8 cellular contexts compared by ENCODE assay signal in the genomic region with DNA sequence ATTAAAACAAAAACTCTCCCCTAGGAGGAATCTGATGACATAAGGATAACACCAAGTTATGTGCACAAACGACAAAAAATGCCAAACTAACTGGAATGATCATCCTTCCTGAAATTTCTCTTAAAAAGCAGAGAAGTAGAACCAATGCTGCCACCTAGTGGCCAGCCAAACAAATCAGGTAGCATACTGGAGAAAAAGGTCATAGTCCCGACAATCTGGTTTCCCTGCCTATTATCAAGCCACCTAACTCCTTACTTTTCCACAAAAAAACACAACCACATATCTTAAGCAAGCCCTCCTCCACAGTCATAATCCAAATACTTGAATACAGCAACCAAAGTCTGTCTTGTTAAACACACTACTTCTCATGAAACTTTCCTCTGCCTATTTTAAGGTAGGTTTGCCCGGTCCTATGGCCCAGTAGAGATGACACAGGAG. TPM values are rescaled to one million over a fixed set of nuclear protein-coding genes. Genes with fewer than 3 reads are reported as not detected.
DNase-seq lines count a peak whose midpoint lies in the region; ATAC-seq and TF ChIP-seq lines count a peak whose summit lies in the region.

No MANE protein-coding gene starts in this region.

- H3K4me1 Mint-ChIP-seq in immature natural killer cell = peaks cover 18 to 34% of the 10 kb centered on the region in 2 donors

- H3K4me3 Mint-ChIP-seq in immature natural killer cell = no peak overlapping the region

- H3K27ac Mint-ChIP-seq in immature natural killer cell = peak overlapping the region in 5 of 6 donors; percentile 4 to 74 (median 7)

- no peak for ATAC-seq in GM19395 (IDR thresholded peaks at IDR 0.05; ENCODE audit: unreplicated experiment)
- ATAC-seq in GM18517 (IDR thresholded peaks at IDR 0.05; ENCODE audit: unreplicated experiment) = no peak

- no peak overlapping the region for H3K4me3 ChIP-seq in astrocyte of the spinal cord (ENCODE audit: low read depth, low read length)

- H3K9me3 Mint-ChIP-seq in immature natural killer cell = no peaks in the 10 kb centered on the region

- TF ChIP-seq CTCF in astrocyte of the spinal cord (IDR thresholded peaks at IDR 0.05; ENCODE audit: low read depth, low read length) = peak; percentile 84

- in situ Hi-C loops in astrocyte of the spinal cord (cut with HindIII; ENCODE audit: low sequenced_read_pairs) = no loop called here

- peaks cover 1 to 4% (median 2%) of the 10 kb centered on the region in 3 donors for H3K27me3 Mint-ChIP-seq in immature natural killer cell (ENCODE audit: low read depth in 3 of 3)

- DNase-seq in GM04504 (ENCODE audit: low read depth) = peak; percentile 55
- DNase-seq in NCI-H146 (lab: John Stamatoyannopoulos, UW) = peak; percentile 84
- peak; percentile 26 for DNase-seq in T-helper 22 cell (ENCODE audit: low read depth)
- peak; percentile 83 for DNase-seq in astrocyte of the spinal cord (ENCODE audit: low read depth, low spot score)
- DNase-seq in immature natural killer cell = peak; percentile 50 to 57 (median 54)
- peak; percentile 72 for DNase-seq in stimulated activated CD4-positive, alpha-beta T cell treated with anti-CD3 and anti-CD28 coated beads, Interleukin-15, amount 100 ng/mL, for 24 hours

- peaks cover 11 to 46% (median 27%) of the 10 kb centered on the region in 3 donors for H3K36me3 Mint-ChIP-seq in immature natural killer cell

RNA-seq across cellular contexts. Expression of gene OARD1, which starts 5.3 kb away (rescaled TPM):
- polyA plus RNA-seq in immature natural killer cell = 10 to 100 TPM; 32.3 to 41.9 (median 33.2) TPM

RNA-seq across cellular contexts. Expression of gene NFYA, which starts 5.9 kb away (rescaled TPM):
- polyA plus RNA-seq in immature natural killer cell = 10 to 100 TPM; 12.4 to 21.7 (median 20.5) TPM

RNA-seq across cellular contexts. Expression of gene APOBEC2, which starts 13.9 kb away (rescaled TPM):
- under 1 TPM in 1 of 3 donors, not detected in 2; 0.50 TPM for polyA plus RNA-seq in immature natural killer cell

RNA-seq across cellular contexts. Expression of gene TSPO2, which starts 24.6 kb away (rescaled TPM):
- not detected for polyA plus RNA-seq in immature natural killer cell

RNA-seq across cellular contexts. Expression of gene UNC5CL, which starts 27.9 kb away (rescaled TPM):
- under 1 TPM in 2 of 3 donors, not detected in 1; 0.19 to 0.45 TPM for polyA plus RNA-seq in immature natural killer cell

Comparison
In these comparisons a context has a peak if more than half of its experiments do, and no peak if none do; other contexts are left out.
1. DNase-seq: peak in every context shown above with its lines; median percentile 84 in NCI-H146; 83 in astrocyte of the spinal cord; 72 in stimulated activated CD4-positive, alpha-beta T cell treated with anti-CD3 and anti-CD28 coated beads, Interleukin-15, amount 100 ng/mL, for 24 hours; 55 in GM04504; 54 in immature natural killer cell; 26 in T-helper 22 cell.